Comparison of ENCODE assay signal across 24 cellular contexts in the genomic region with DNA sequence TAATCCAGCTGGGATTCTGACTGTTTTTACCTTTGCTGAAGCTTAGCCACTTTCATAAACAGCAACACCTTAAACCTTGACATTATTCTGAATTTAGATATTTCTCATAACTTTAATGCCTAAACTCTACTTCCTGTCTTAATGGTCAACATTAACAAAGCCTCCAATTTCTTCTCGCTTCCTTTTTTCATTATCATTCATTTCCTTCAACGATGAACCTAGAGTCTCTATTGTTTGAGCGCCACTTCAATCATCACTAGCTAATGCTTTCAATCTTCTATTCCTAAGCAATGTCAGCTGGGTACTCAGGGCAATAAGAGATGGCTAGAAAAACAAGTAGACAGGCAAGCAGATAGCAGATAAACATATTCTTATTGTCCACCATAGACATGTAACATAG.
A peak's percentile ranks its signal among the peaks of the same experiment; 100 is the strongest.
DNase-seq lines count a peak whose midpoint lies in the region; ATAC-seq lines count a peak whose summit lies in the region.
"Had no signal": no experiment of that assay in that cellular context is flagged by ENCODE, and none has a peak within 500 bp of the region (broad histone marks: within the 10 kb centered on the region; RNA-seq: fewer than 3 reads in every experiment).

No MANE protein-coding gene starts in this region.

- H3K4me1 Mint-ChIP-seq in T-helper 17 cell: no peaks in the 10 kb centered on the region

- no peak for DNase-seq in retina
- DNase-seq in cerebellum (ENCODE audit: low spot score): no peak
- DNase-seq in T-helper 17 cell: no peak
- DNase-seq: activated CD4-positive, alpha-beta T cell treated with anti-CD3 and anti-CD28 coated beads for 4 hours; activated naive CD4-positive, alpha-beta T cell treated with anti-CD3 and anti-CD28 coated beads, Interleukin-2, amount 50 U/mL, for 16 hours; amygdala; DND-41; esophagus squamous epithelium; GM23248; left colon; mesenchymal stem cell; NCI-H1436 treated with DMSO at 0.1 percent for 48 hours; NCI-H526; stimulated activated CD8-positive, alpha-beta memory T cell treated with anti-CD3 and anti-CD28 coated beads, Interleukin-4, amount 100 ng/mL, for 48 hours; stomach; T-helper 1 cell; tibial artery had no signal

- H3K27ac Mint-ChIP-seq in T-helper 17 cell: no peak overlapping the region

- no peaks in the 10 kb centered on the region for H3K27me3 Mint-ChIP-seq in T-helper 17 cell

- no peaks in the 10 kb centered on the region for H3K9me3 ChIP-seq in T-helper 17 cell (ENCODE audit: control insufficient read depth, low read length, poor library complexity, severe bottlenecking)
- H3K9me3 ChIP-seq: BLaER1 treated with 17β-estradiol and CSF1 and Interleukin-3, amounts not matched to agents 10 nM and 100 nM; esophagus squamous epithelium; neutrophil; stomach; tibial artery had no signal

- ATAC-seq in GM18861 (IDR thresholded peaks at IDR 0.05; ENCODE audit: unreplicated experiment) (peak; percentile 76), GM19467 (IDR thresholded peaks at IDR 0.05; ENCODE audit: unreplicated experiment) (peak; percentile 69), HG03060 (IDR thresholded peaks at IDR 0.05; ENCODE audit: low read depth, unreplicated experiment) (peak; percentile 50), HG03520 (IDR thresholded peaks at IDR 0.05; ENCODE audit: unreplicated experiment) (peak; percentile 44), T-helper 17 cell (no peak), GM18520 (IDR thresholded peaks at IDR 0.05; ENCODE audit: unreplicated experiment) (no peak)
- ATAC-seq: left colon had no signal

- H3K36me3 Mint-ChIP-seq in T-helper 17 cell (ENCODE audit: low read depth): no peaks in the 10 kb centered on the region

- H3K4me3 Mint-ChIP-seq in T-helper 17 cell: no peak overlapping the region

Comparison
In these comparisons a context has a peak if more than half of its experiments do, and no peak if none do; other contexts are left out.
1. ATAC-seq: peak in GM18861 (single experiment), GM19467 (single experiment), HG03060 (single experiment) and HG03520 (single experiment); none in T-helper 17 cell (single experiment) and GM18520 (single experiment).